10 cellular contexts compared by ENCODE assay signal in genomic region chr5:157543825-157544622, GRCh38. TPM values are rescaled to one million over a fixed set of nuclear protein-coding genes. Genes with fewer than 3 reads are reported as not detected.
DNase-seq lines count a peak whose midpoint lies in the region; ATAC-seq and TF ChIP-seq lines count a peak whose summit lies in the region.
"Had no signal": no experiment of that assay in that cellular context is flagged by ENCODE, and none has a peak within 500 bp of the region (broad histone marks: within the 10 kb centered on the region; RNA-seq: fewer than 3 reads in every experiment).

No MANE protein-coding gene starts in this region.

- H3K27me3 ChIP-seq in DND-41 (ENCODE audit: insufficient read depth, low read length, poor library complexity), result no peaks in the 10 kb centered on the region
- no peaks in the 10 kb centered on the region for H3K27me3 ChIP-seq in ovary
- H3K27me3 ChIP-seq: pancreas had no signal

- H3K27ac ChIP-seq in DND-41 (ENCODE audit: low read length) (no peak overlapping the region), coronary artery (peak overlapping the region; percentile 25 to 78), ovary (peak overlapping the region in 1 of 2 donors; percentile 16)
- H3K27ac ChIP-seq: pancreas had no signal

- H3K9me3 ChIP-seq in DND-41 (ENCODE audit: insufficient read depth, low read length, severe bottlenecking), result no peaks in the 10 kb centered on the region
- H3K9me3 ChIP-seq in ovary, result no peaks in the 10 kb centered on the region
- H3K9me3 ChIP-seq: pancreas had no signal

- H3K4me3 ChIP-seq in DND-41 (ENCODE audit: low read depth in 1 of 2, low read length in 2 of 2) (no peak overlapping the region), coronary artery (peak overlapping the region; percentile 15), ovary (no peak overlapping the region)
- H3K4me3 ChIP-seq: pancreas had no signal

- H3K36me3 ChIP-seq in DND-41 (ENCODE audit: insufficient read depth, low read length) (no peaks in the 10 kb centered on the region), ovary (no peaks in the 10 kb centered on the region)
- H3K36me3 ChIP-seq: pancreas had no signal

- peak; percentile 37 for DNase-seq in DND-41
- peak; percentile 14 for DNase-seq in NCI-H1105 (lab: John Stamatoyannopoulos, UW)
- no peak for DNase-seq in coronary artery (ENCODE audit: low spot score)
- peak; percentile 39 to 62 (median 50) for DNase-seq in ovary
- DNase-seq in A172 (ENCODE audit: low spot score), result no peak
- no peak for DNase-seq in COLO668 (lab: John Stamatoyannopoulos, UW; ENCODE audit: unreplicated experiment)
- DNase-seq: amygdala, NCI-H2029, pancreas had no signal

- no peak overlapping the region for H3K9ac ChIP-seq in DND-41 (ENCODE audit: low read depth, low read length)

- peaks cover 32% of the 10 kb centered on the region for H3K4me1 ChIP-seq in DND-41 (ENCODE audit: insufficient read depth, low read length)
- peaks cover 16% of the 10 kb centered on the region for H3K4me1 ChIP-seq in ovary (ENCODE audit: insufficient read depth)
- H3K4me1 ChIP-seq: pancreas had no signal

- ATAC-seq in DND-41 (ENCODE audit: insufficient read depth, low read depth) (peak; percentile 59; the same call in 2 of the 3 replicates), HG02678 (IDR thresholded peaks at IDR 0.05; ENCODE audit: unreplicated experiment) (no peak)
- ATAC-seq: pancreas had no signal

- H3K79me2 ChIP-seq in DND-41 (ENCODE audit: insufficient read depth, low read length), result no peaks in the 10 kb centered on the region

- TF ChIP-seq EP300 in ovary (IDR thresholded peaks at IDR 0.05), result no peak

- H3K4me2 ChIP-seq in DND-41 (ENCODE audit: insufficient read depth, low read length), result no peak overlapping the region

- intact Hi-C loops in ovary (cut with DNase I), result no loop called here

- H2AFZ ChIP-seq in DND-41 (ENCODE audit: low read depth, low read length), result no peak overlapping the region

- TF ChIP-seq POLR2A in ovary (IDR thresholded peaks at IDR 0.05), result no peak

- 10 to 28% (median 14%) methylated on average over 10 of the region's 10 CpGs for WGBS in ovary, 3 donors

- H4K20me1 ChIP-seq in DND-41 (ENCODE audit: insufficient read depth, low read length), result no peaks in the 10 kb centered on the region

- TF ChIP-seq CTCF in DND-41 (IDR thresholded peaks at IDR 0.05; ENCODE audit: borderline replicate concordance, extremely low read depth, low read length, poor library complexity, severe bottlenecking), result no peak
- no peak for TF ChIP-seq CTCF in coronary artery (IDR thresholded peaks at IDR 0.05)
- TF ChIP-seq CTCF in ovary (IDR thresholded peaks at IDR 0.05), result no peak

RNA-seq across cellular contexts. Expression of gene ADAM19, which starts 31.6 kb away (rescaled TPM):
- total RNA-seq in ovary, result 10 to 100 TPM in 2 of 7 donors, 1 to 10 TPM in 5; 1.7 to 11.6 (median 3.0) TPM
- polyA plus RNA-seq in ovary, result 10 to 100 TPM in 1 of 2 donors, 1 to 10 TPM in 1; 1.6 to 10.1 TPM
- 43.1 and 50.3 TPM in 2 replicates for total RNA-seq in A172 (2014; rRNA removed; shearing (Covaris generic))

Comparison
In these comparisons a context has a peak if more than half of its experiments do, and no peak if none do; other contexts are left out.
1. DNase-seq: peak in DND-41 (single experiment), NCI-H1105 (single experiment) and ovary (5 of 5); none in coronary artery (single experiment), A172 (single experiment) and COLO668 (single experiment).